1 cellular context compared by ENCODE assay signal in the genomic region with DNA sequence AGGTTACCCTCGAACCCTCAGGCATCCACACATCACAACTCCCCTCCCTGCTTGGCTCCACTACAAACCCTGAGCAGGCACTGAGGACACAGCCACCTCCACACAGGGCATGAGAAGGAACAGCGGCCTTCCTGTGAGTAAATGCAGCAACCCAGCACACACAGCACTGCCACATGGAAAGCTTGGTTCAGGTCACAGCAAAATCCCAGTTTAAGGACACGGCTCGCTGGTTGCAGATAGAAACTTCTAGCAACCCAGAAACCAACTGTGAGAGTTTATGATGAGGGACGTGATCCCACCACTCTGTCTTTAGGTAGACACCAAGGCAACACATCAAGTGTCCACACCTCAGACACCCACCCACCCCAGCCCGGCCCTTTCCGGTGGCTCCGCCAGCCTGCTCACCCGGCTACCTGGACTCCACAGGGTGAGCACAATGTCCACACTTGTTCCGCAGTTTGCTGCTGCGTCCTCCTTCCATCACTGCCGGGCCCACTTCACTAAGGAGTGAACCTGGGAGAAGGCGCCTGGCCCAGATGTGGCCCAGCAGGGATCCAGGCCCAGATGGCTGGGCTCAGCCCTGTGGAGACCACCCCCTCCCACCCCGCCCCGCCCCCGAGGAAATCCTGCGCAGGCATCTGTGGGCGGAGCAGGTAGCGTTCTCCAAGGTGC.
TF ChIP-seq lines count a peak whose summit lies in the region.

No MANE protein-coding gene starts in this region.

TF ChIP-seq in GM12878, 131 proteins besides CTCF, POLR2A, EP300 and RAD21:
- TF ChIP-seq YBX1 (IDR thresholded peaks at IDR 0.05) (no peak), LARP7 (IDR thresholded peaks at IDR 0.05) (no peak)
